ENCODE assay signal across 29 cellular contexts in genomic region chr13:91105270-91105669, GRCh38.
"Had no signal": no experiment of that assay in that cellular context is flagged by ENCODE, and none has a peak within 500 bp of the region (broad histone marks: within the 10 kb centered on the region; RNA-seq: fewer than 3 reads in every experiment).

No MANE protein-coding gene starts in this region.

- H3K27ac ChIP-seq: stomach, suprapubic skin, testis, thoracic aorta, thyroid gland, tibial artery, tibial nerve, transverse colon, upper lobe of left lung, upper lobe of right lung, uterus, vagina had no signal

- H3K27me3 Mint-ChIP-seq: stimulated activated memory B cell treated with anti-CD40 and anti-IgM and Interleukin-4, amounts not matched to agents 10 μg/mL and 1 μg/mL and 100 μg/mL, for 72 hours; stimulated activated naive B cell treated with anti-CD40 and anti-IgM and Interleukin-4, amounts not matched to agents 10 μg/mL and 1 μg/mL and 100 μg/mL, for 72 hours; stimulated activated naive CD8-positive, alpha-beta T cell treated with anti-CD3 and anti-CD28 coated beads, Interleukin-15, amount 100 ng/mL, for 72 hours; stimulated activated naive CD8-positive, alpha-beta T cell treated with anti-CD3 and anti-CD28 coated beads, Interleukin-15, Interleukin-2, amounts not matched to agents 100 ng/mL and 50 ng/mL, for 24 hours; type B pancreatic cell had no signal

- H3K36me3 ChIP-seq: stomach, suprapubic skin, thoracic aorta, thyroid gland, tibial artery, tibial nerve, transverse colon, upper lobe of left lung, upper lobe of right lung, uterus, vagina had no signal

- H3K4me3 Mint-ChIP-seq: stimulated activated effector memory CD8-positive, alpha-beta T cell treated with anti-CD3 and anti-CD28 coated beads, Interleukin-12 subunit alpha, Interleukin-12 subunit beta, amount 100 ng/mL, for 72 hours; stimulated activated memory B cell treated with anti-CD40 and anti-IgM and Interleukin-4, amounts not matched to agents 10 μg/mL and 1 μg/mL and 100 μg/mL, for 72 hours; stimulated activated naive B cell treated with anti-CD40 and anti-IgM and Interleukin-4, amounts not matched to agents 10 μg/mL and 1 μg/mL and 100 μg/mL, for 72 hours; stimulated activated naive CD8-positive, alpha-beta T cell treated with anti-CD3 and anti-CD28 coated beads, Interleukin-15, amount 100 ng/mL, for 72 hours; stimulated activated naive CD8-positive, alpha-beta T cell treated with anti-CD3 and anti-CD28 coated beads, Interleukin-15, Interleukin-2, amounts not matched to agents 100 ng/mL and 50 ng/mL, for 24 hours; type B pancreatic cell had no signal

- H3K4me1 ChIP-seq: stomach, suprapubic skin, testis, thyroid gland, tibial artery, tibial nerve, transverse colon, upper lobe of left lung, upper lobe of right lung, uterus, vagina had no signal

- DNase-seq: stimulated activated CD4-positive, alpha-beta T cell treated with anti-CD3 and anti-CD28 coated beads, Interleukin-2, amount 100 ng/mL, for 48 hours; stimulated activated CD4-positive, alpha-beta T cell treated with anti-CD3 and anti-CD28 coated beads, Interleukin-4, amount 100 ng/mL, for 1 hour; stimulated activated CD4-positive, alpha-beta T cell treated with anti-CD3 and anti-CD28 coated beads, Interleukin-4, amount 100 ng/mL, for 24 hours; stimulated activated CD4-positive, alpha-beta T cell treated with anti-CD3 and anti-CD28 coated beads, Interleukin-4, amount 100 ng/mL, for 4 hours; stimulated activated CD8-positive, alpha-beta memory T cell treated with anti-CD3 and anti-CD28 coated beads, Interleukin-4, amount 100 ng/mL, for 48 hours; stimulated activated naive B cell treated with anti-CD40 and anti-IgM and Interleukin-4, amounts not matched to agents 10 μg/mL and 1 μg/mL and 100 μg/mL, for 72 hours; stimulated activated naive CD4-positive, alpha-beta T cell; stimulated activated naive CD4-positive, alpha-beta T cell treated with Interleukin-2 at 50 U/mL for 16 hours; stimulated activated naive CD8-positive, alpha-beta T cell treated with anti-CD3 and anti-CD28 coated beads, Interleukin-15, amount 100 ng/mL, for 72 hours; stimulated activated naive CD8-positive, alpha-beta T cell treated with anti-CD3 and anti-CD28 coated beads, Interleukin-15, Interleukin-2, amounts not matched to agents 100 U/mL and 50 U/mL, for 24 hours; stomach; substantia nigra; testis; thyroid gland; tibial artery; transverse colon; trophoblast cell; upper lobe of left lung; upper lobe of right lung; uterus had no signal

- H3K9me3 ChIP-seq: stomach, suprapubic skin, testis, thoracic aorta, thyroid gland, tibial artery, tibial nerve, transverse colon, upper lobe of left lung, upper lobe of right lung, uterus, vagina had no signal

- ATAC-seq: stimulated activated effector memory CD8-positive, alpha-beta T cell treated with anti-CD3 and anti-CD28 coated beads, Interleukin-12 subunit alpha, Interleukin-12 subunit beta, amount 100 ng/mL, for 72 hours; stimulated activated memory B cell treated with anti-CD40 and anti-IgM and Interleukin-4, amounts not matched to agents 10 μg/mL and 1 μg/mL and 100 μg/mL, for 72 hours; stimulated activated naive B cell treated with anti-CD40 and anti-IgM and Interleukin-4, amounts not matched to agents 10 μg/mL and 1 μg/mL and 100 μg/mL, for 72 hours; stimulated activated naive CD8-positive, alpha-beta T cell treated with anti-CD3 and anti-CD28 coated beads, Interleukin-15, amount 100 ng/mL, for 72 hours; stimulated activated naive CD8-positive, alpha-beta T cell treated with anti-CD3 and anti-CD28 coated beads, Interleukin-15, Interleukin-2, amounts not matched to agents 100 U/mL and 50 U/mL, for 24 hours; upper lobe of right lung had no signal

- FAIRE-seq: urothelium cell line had no signal

- H3K4me3 ChIP-seq: stomach, suprapubic skin, testis, thoracic aorta, thyroid gland, tibial artery, tibial nerve, transverse colon, upper lobe of left lung, upper lobe of right lung, uterus, vagina had no signal

- H3K27me3 ChIP-seq: suprapubic skin, testis, thyroid gland, tibial artery, tibial nerve, transverse colon, upper lobe of left lung, upper lobe of right lung, uterus, vagina had no signal

- H3K36me3 Mint-ChIP-seq: stimulated activated effector memory CD8-positive, alpha-beta T cell treated with anti-CD3 and anti-CD28 coated beads, Interleukin-12 subunit alpha, Interleukin-12 subunit beta, amount 100 ng/mL, for 72 hours; stimulated activated memory B cell treated with anti-CD40 and anti-IgM and Interleukin-4, amounts not matched to agents 10 μg/mL and 1 μg/mL and 100 μg/mL, for 72 hours; stimulated activated naive B cell treated with anti-CD40 and anti-IgM and Interleukin-4, amounts not matched to agents 10 μg/mL and 1 μg/mL and 100 μg/mL, for 72 hours had no signal

- H3K9me3 Mint-ChIP-seq: stimulated activated naive CD8-positive, alpha-beta T cell treated with anti-CD3 and anti-CD28 coated beads, Interleukin-15, amount 100 ng/mL, for 72 hours had no signal

- H3K4me1 Mint-ChIP-seq: stimulated activated effector memory CD8-positive, alpha-beta T cell treated with anti-CD3 and anti-CD28 coated beads, Interleukin-12 subunit alpha, Interleukin-12 subunit beta, amount 100 ng/mL, for 72 hours; stimulated activated memory B cell treated with anti-CD40 and anti-IgM and Interleukin-4, amounts not matched to agents 10 μg/mL and 1 μg/mL and 100 μg/mL, for 72 hours; stimulated activated naive B cell treated with anti-CD40 and anti-IgM and Interleukin-4, amounts not matched to agents 10 μg/mL and 1 μg/mL and 100 μg/mL, for 72 hours; stimulated activated naive CD8-positive, alpha-beta T cell treated with anti-CD3 and anti-CD28 coated beads, Interleukin-15, amount 100 ng/mL, for 72 hours had no signal

- H3K27ac Mint-ChIP-seq: stimulated activated effector memory CD8-positive, alpha-beta T cell treated with anti-CD3 and anti-CD28 coated beads, Interleukin-12 subunit alpha, Interleukin-12 subunit beta, amount 100 ng/mL, for 72 hours; stimulated activated memory B cell treated with anti-CD40 and anti-IgM and Interleukin-4, amounts not matched to agents 10 μg/mL and 1 μg/mL and 100 μg/mL, for 72 hours; stimulated activated naive B cell treated with anti-CD40 and anti-IgM and Interleukin-4, amounts not matched to agents 10 μg/mL and 1 μg/mL and 100 μg/mL, for 72 hours; stimulated activated naive CD8-positive, alpha-beta T cell treated with anti-CD3 and anti-CD28 coated beads, Interleukin-15, amount 100 ng/mL, for 72 hours; stimulated activated naive CD8-positive, alpha-beta T cell treated with anti-CD3 and anti-CD28 coated beads, Interleukin-15, Interleukin-2, amounts not matched to agents 100 ng/mL and 50 ng/mL, for 24 hours; type B pancreatic cell had no signal
